ENCODE assay signal across 1 cellular context in the genomic region with DNA sequence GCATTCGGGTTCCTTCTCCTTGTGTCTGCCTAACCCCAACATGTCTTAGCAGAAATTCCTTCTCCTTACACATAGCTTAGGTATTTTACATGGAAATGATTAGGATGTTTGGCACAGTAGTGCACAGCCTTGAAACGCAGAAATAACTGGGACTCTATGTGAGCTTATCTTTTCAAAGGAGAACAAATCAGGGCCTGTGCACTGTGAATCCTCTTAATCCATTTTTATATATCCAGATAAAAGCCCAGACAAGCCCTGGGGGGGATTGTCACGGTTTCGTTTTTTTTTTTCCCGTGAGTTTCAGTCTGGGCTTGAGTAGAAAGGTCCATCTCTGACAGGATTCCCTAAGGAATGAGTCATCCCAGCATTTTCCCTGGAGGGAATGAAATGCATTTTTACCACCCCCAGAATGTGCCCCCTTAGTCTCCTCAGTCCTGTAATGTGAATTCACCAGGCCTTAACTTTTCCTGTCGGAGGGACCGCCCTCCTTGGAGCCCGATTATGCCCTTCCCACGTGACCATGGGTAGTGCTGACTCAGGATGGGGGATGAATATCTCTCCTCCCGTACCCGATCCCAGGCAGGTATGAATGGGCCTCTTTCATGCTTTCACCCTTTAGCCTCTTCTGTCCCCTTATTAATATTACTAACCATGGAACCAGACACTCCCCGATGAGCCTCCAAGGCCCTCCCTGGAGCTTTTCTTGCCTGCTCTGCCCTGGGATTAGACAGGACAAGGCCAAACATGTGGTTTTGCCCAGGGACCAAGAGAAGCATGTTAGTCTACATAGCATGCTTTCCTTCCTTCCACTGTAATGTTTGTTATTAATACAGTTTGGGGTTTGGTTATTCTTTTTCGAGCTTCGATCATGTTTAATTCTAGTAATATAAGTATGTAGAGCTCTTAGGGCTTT.
A peak's percentile ranks its signal among the peaks of the same experiment; 100 is the strongest.
TF ChIP-seq lines count a peak whose summit lies in the region.

No MANE protein-coding gene starts in this region.

TF ChIP-seq in H1, 55 proteins besides CTCF, POLR2A, EP300 and RAD21 (continued from another document):
- TF ChIP-seq E2F6 (IDR thresholded peaks at IDR 0.05): 0 out of 2 replicates have a peak, but pooled peaks have one; percentile 17
- TF ChIP-seq, protein P1, sequence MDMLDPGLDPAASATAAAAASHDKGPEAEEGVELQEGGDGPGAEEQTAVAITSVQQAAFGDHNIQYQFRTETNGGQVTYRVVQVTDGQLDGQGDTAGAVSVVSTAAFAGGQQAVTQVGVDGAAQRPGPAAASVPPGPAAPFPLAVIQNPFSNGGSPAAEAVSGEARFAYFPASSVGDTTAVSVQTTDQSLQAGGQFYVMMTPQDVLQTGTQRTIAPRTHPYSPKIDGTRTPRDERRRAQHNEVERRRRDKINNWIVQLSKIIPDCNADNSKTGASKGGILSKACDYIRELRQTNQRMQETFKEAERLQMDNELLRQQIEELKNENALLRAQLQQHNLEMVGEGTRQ (IDR thresholded peaks at IDR 0.05; ENCODE audit: low read length): peak; percentile 66
- peak; percentile 90 for TF ChIP-seq MAFK (IDR thresholded peaks at IDR 0.05; ENCODE audit: low read depth, low read length)
- no peak for TF ChIP-seq SRF (IDR thresholded peaks at IDR 0.05; ENCODE audit: low read depth, low read length)
- TF ChIP-seq SIRT6 (IDR thresholded peaks at IDR 0.05; ENCODE audit: low read length): no peak
